Comparison of ENCODE assay signal across 8 cellular contexts in genomic region chr20:62927128-62927705, GRCh38. TPM values are rescaled to one million over a fixed set of nuclear protein-coding genes. Genes with fewer than 3 reads are reported as not detected.
DNase-seq lines count a peak whose midpoint lies in the region; ATAC-seq and TF ChIP-seq lines count a peak whose summit lies in the region.

No MANE protein-coding gene starts in this region.

- peaks cover 9% of the 10 kb centered on the region for H4K20me1 ChIP-seq in fibroblast of lung (ENCODE audit: control insufficient read depth, extremely low read depth, insufficient read depth, low read length)

- DNase-seq in SJCRH30 (peak in 1 of 2 experiments; percentile 37), fibroblast of lung (ENCODE audit: low read depth in 2 of 2) (no peak), G401 (ENCODE audit: low spot score) (no peak), NCI-H1105 (lab: John Stamatoyannopoulos, UW) (no peak)

- H3K4me1 ChIP-seq in ES-I3 (ENCODE audit: insufficient read depth, low read length): peaks cover 48% of the 10 kb centered on the region
- H3K4me1 ChIP-seq in SJCRH30: peaks cover 24% of the 10 kb centered on the region
- peaks cover 16% of the 10 kb centered on the region for H3K4me1 ChIP-seq in fibroblast of lung (ENCODE audit: control insufficient read depth, extremely low read depth, insufficient read depth, low read length)
- H3K4me1 ChIP-seq in rectal smooth muscle tissue (ENCODE audit: control insufficient read depth, insufficient read depth, low read length): peaks cover 30% of the 10 kb centered on the region

- no peak overlapping the region for H2AFZ ChIP-seq in fibroblast of lung (ENCODE audit: low read length)

- H3K4me3 ChIP-seq in SJCRH30 (peak overlapping the region; percentile 89), fibroblast of lung (replicated peaks in 1 of 4; ENCODE audit: control extremely low read depth in 1 of 4, insufficient read depth in 1 of 4, low read depth in 3 of 4, low read length in 4 of 4) (peak overlapping the region; percentile 65 to 93 (median 90)), rectal smooth muscle tissue (ENCODE audit: low read length) (peak overlapping the region; percentile 96)

- H3K27ac ChIP-seq in SJCRH30: no peak overlapping the region
- no peak overlapping the region for H3K27ac ChIP-seq in fibroblast of lung (ENCODE audit: insufficient read depth, low read length)
- H3K27ac ChIP-seq in rectal smooth muscle tissue (ENCODE audit: low read depth, low read length): peak overlapping the region; percentile 90

- H3K27me3 ChIP-seq in SJCRH30 (no peaks in the 10 kb centered on the region), fibroblast of lung (ENCODE audit: control insufficient read depth, insufficient read depth, low read length) (no peaks in the 10 kb centered on the region), rectal smooth muscle tissue (ENCODE audit: control insufficient read depth, insufficient read depth, low read length) (no peaks in the 10 kb centered on the region)

- in situ Hi-C loops in G401 (cut with HindIII; ENCODE audit: low sequenced_read_pairs): no loop called here

- H3K4me2 ChIP-seq in fibroblast of lung (ENCODE audit: extremely low read depth, insufficient read depth, low read length): peak overlapping the region; percentile 97

- H3K36me3 ChIP-seq in ES-I3 (ENCODE audit: insufficient read depth, low read length) (peaks cover 2% of the 10 kb centered on the region; the same call in 1 of the 2 replicates), SJCRH30 (peaks cover 21% of the 10 kb centered on the region; the same call in 1 of the 2 replicates), fibroblast of lung (ENCODE audit: control insufficient read depth, insufficient read depth, low read length) (no peaks in the 10 kb centered on the region), rectal smooth muscle tissue (ENCODE audit: control insufficient read depth, insufficient read depth, low read length) (no peaks in the 10 kb centered on the region)

- H3K79me2 ChIP-seq in fibroblast of lung (ENCODE audit: control insufficient read depth, insufficient read depth, low read length): peaks cover 93% of the 10 kb centered on the region

- H3K9me3 ChIP-seq in ES-I3 (ENCODE audit: control insufficient read depth, insufficient read depth, low read length) (no peaks in the 10 kb centered on the region), SJCRH30 (replicated peaks) (no peaks in the 10 kb centered on the region), fibroblast of lung (ENCODE audit: control insufficient read depth, insufficient read depth, low read depth, low read length) (no peaks in the 10 kb centered on the region)

- TF ChIP-seq CTCF in fibroblast of lung (conservative IDR thresholded peaks at IDR 0.05 in 1 of 2, IDR thresholded peaks at IDR 0.05 in 1 of 2; ENCODE audit: low read depth in 1 of 2, low read length in 2 of 2): no peak

- ATAC-seq in HG02884 (IDR thresholded peaks at IDR 0.05; ENCODE audit: unreplicated experiment) (no peak), HG02763 (IDR thresholded peaks at IDR 0.05; ENCODE audit: unreplicated experiment) (no peak)

- peak overlapping the region; percentile 92 for H3K9ac ChIP-seq in ES-I3 (ENCODE audit: low read depth, low read length)
- H3K9ac ChIP-seq in fibroblast of lung (ENCODE audit: insufficient read depth, low read length): no peak overlapping the region
- H3K9ac ChIP-seq in rectal smooth muscle tissue (ENCODE audit: low read length): no peak overlapping the region

RNA-seq across cellular contexts. Expression of gene DIDO1, which starts 0.9 kb away (rescaled TPM):
- total RNA-seq in SJCRH30 (2014; rRNA removed; shearing (Covaris generic)): 98.5 and 108 TPM in 2 replicates
- 27.7 and 33.2 TPM in 2 replicates for total RNA-seq in fibroblast of lung
- 25.9 and 28.8 TPM in 2 replicates for polyA plus RNA-seq in fibroblast of lung
- 23.1 and 23.5 TPM in 2 replicates for polyA plus RNA-seq in fibroblast of lung (2012)
- 24.0 and 26.3 TPM in 2 replicates for polyA minus RNA-seq in fibroblast of lung (ENCODE audit: low replicate concordance)
- 24.3 and 36.5 TPM in 2 replicates for total RNA-seq in G401 (2014; rRNA removed; shearing (Covaris generic))

RNA-seq across cellular contexts. Expression of gene GID8, which starts 10.7 kb away (rescaled TPM):
- total RNA-seq in SJCRH30 (2014; rRNA removed; shearing (Covaris generic)): 109 and 117 TPM in 2 replicates
- total RNA-seq in fibroblast of lung: 33.9 and 38.8 TPM in 2 replicates
- polyA plus RNA-seq in fibroblast of lung: 23.0 and 25.5 TPM in 2 replicates
- 19.7 and 21.3 TPM in 2 replicates for polyA plus RNA-seq in fibroblast of lung (2012)
- polyA minus RNA-seq in fibroblast of lung (ENCODE audit: low replicate concordance): 20.3 and 26.3 TPM in 2 replicates
- total RNA-seq in G401 (2014; rRNA removed; shearing (Covaris generic)): 41.0 and 49.2 TPM in 2 replicates

RNA-seq across cellular contexts. Expression of gene SLC17A9, which starts 25.3 kb away (rescaled TPM):
- total RNA-seq in SJCRH30 (2014; rRNA removed; shearing (Covaris generic)): 1.1 and 2.1 TPM in 2 replicates
- total RNA-seq in fibroblast of lung: 3.3 and 6.4 TPM in 2 replicates
- 3.4 and 6.8 TPM in 2 replicates for polyA plus RNA-seq in fibroblast of lung
- polyA plus RNA-seq in fibroblast of lung (2012): 6.3 and 9.8 TPM in 2 replicates
- polyA minus RNA-seq in fibroblast of lung (ENCODE audit: low replicate concordance): 4.1 and 7.8 TPM in 2 replicates
- 1.2 TPM in 1 of 2 replicates, not detected in the other for total RNA-seq in G401 (2014; rRNA removed; shearing (Covaris generic))
